Comparison of ENCODE assay signal across 8 cellular contexts in the genomic region with DNA sequence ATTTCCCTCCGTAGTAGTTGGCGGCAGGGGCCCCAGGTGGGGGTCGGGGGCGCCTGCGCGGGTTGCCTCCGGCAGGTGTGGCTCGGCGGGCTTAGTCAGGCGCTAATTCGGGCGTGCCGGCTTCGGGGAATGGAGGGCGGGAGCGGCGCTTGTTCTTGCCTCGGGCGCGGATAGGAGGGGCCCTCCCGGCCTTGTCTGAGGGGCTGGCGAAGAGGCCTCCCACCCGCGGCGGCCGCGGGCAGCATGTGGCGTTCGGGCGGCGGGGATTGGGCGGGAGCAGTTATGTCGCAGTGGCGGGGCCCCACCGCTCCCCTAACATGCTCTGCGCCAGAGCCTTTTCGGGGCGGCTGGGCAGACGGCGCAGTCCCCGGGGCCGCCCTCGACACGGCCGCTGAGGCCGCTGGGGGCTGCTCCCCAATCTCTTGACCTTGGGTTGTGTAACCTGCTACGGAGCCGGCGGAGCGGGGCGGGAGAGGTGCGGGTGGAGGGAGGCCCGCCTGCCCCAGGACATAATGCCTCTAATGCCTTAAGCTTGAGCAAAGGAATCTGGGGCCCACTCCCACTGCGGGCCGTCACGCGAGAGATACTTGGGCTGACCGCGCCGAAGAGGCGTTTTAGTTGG. TPM values are rescaled to one million over a fixed set of nuclear protein-coding genes. Genes with fewer than 3 reads are reported as not detected.
DNase-seq lines count a peak whose midpoint lies in the region; ATAC-seq and TF ChIP-seq lines count a peak whose summit lies in the region.

No MANE protein-coding gene starts in this region.

- peak overlapping the region; percentile 91 for H3K4me2 ChIP-seq in OCI-LY7 (ENCODE audit: low read length)

- peak overlapping the region; percentile 73 for H3K27ac ChIP-seq in OCI-LY7 (ENCODE audit: low read depth, low read length, poor library complexity, severe bottlenecking)
- peak overlapping the region; percentile 92 for H3K27ac ChIP-seq in subcutaneous abdominal adipose tissue (ENCODE audit: low read depth, low read length)

- H3K9me3 ChIP-seq in OCI-LY7 (ENCODE audit: low read length) (no peaks in the 10 kb centered on the region), neuron (ENCODE audit: low read length) (no peaks in the 10 kb centered on the region), subcutaneous abdominal adipose tissue (ENCODE audit: control insufficient read depth in 5 of 5, low read length in 5 of 5) (no peaks in the 10 kb centered on the region)

- peaks cover 38% of the 10 kb centered on the region for H3K4me1 ChIP-seq in OCI-LY7 (ENCODE audit: insufficient read depth, low read length, poor library complexity, severe bottlenecking)
- peaks cover 18% of the 10 kb centered on the region for H3K4me1 ChIP-seq in neuron (ENCODE audit: insufficient read depth, low read length)
- peaks cover 2 to 44% (median 36%) of the 10 kb centered on the region in 5 donors for H3K4me1 ChIP-seq in subcutaneous abdominal adipose tissue (ENCODE audit: control insufficient read depth in 5 of 5, insufficient read depth in 5 of 5, low read length in 5 of 5)

- DNase-seq in GM10248 (ENCODE audit: extremely low spot score): peak; percentile 32
- peak; percentile 64 for DNase-seq in OCI-LY7 (ENCODE audit: low spot score)
- DNase-seq in activated effector memory CD4-positive, alpha-beta T cell treated with Interleukin-2 at 50 U/mL for 16 hours: peak; percentile 58
- DNase-seq in foreskin fibroblast: peak; percentile 35 to 74
- no peak for DNase-seq in NCI-H510A (lab: John Stamatoyannopoulos, UW)

- H3K27me3 ChIP-seq in neuron (ENCODE audit: insufficient read depth, low read length) (no peaks in the 10 kb centered on the region), subcutaneous abdominal adipose tissue (ENCODE audit: control insufficient read depth in 5 of 5, insufficient read depth in 4 of 5, low read length in 5 of 5) (no peaks in the 10 kb centered on the region)

- peaks cover 68% of the 10 kb centered on the region for H3K79me2 ChIP-seq in OCI-LY7 (ENCODE audit: insufficient read depth, low read depth, low read length)

- CTCF ChIA-PET in GM10248 (lab: Yijun Ruan, JAX): interaction anchor here (1.0 to 4.9 kb wide), 4 partner anchors 13 to 193 kb away, joined by 4 to 45 read pairs (median 22); no protein-coding TSS in a partner anchor
- CTCF ChIA-PET in OCI-LY7 (lab: Charles Lee; ENCODE audit: unreplicated experiment): interaction anchor here (1.6 kb wide), 1 partner anchor 193 kb away, joined by 4 read pairs; no protein-coding TSS in a partner anchor

- H3K4me3 ChIP-seq in OCI-LY7 (ENCODE audit: low read depth, low read length, poor library complexity, severe bottlenecking): peak overlapping the region; percentile 94
- H3K4me3 ChIP-seq in foreskin fibroblast (ENCODE audit: low read depth in 1 of 2, low read length in 2 of 2): peak overlapping the region; percentile 75 to 91
- peak overlapping the region; percentile 83 for H3K4me3 ChIP-seq in neuron (ENCODE audit: low read length)
- H3K4me3 ChIP-seq in subcutaneous abdominal adipose tissue (ENCODE audit: low read depth in 1 of 5, low read length in 5 of 5): peak overlapping the region; percentile 66 to 91 (median 87)

- intact Hi-C loops in OCI-LY7 (cut with micrococcal nuclease; ENCODE audit: unreplicated experiment): loop anchor here (2.0 to 10.0 kb wide), 4 partner anchors 83 to 691 kb away; a partner anchor contains a TSS

- peaks cover 43% of the 10 kb centered on the region for H3K36me3 ChIP-seq in OCI-LY7 (ENCODE audit: insufficient read depth, low read length)
- no peaks in the 10 kb centered on the region for H3K36me3 ChIP-seq in neuron (ENCODE audit: insufficient read depth, low read length)
- H3K36me3 ChIP-seq in subcutaneous abdominal adipose tissue (ENCODE audit: control insufficient read depth in 5 of 5, insufficient read depth in 5 of 5, low read length in 5 of 5): no peaks in the 10 kb centered on the region

- peak; percentile 11 for ATAC-seq in HG02943 (IDR thresholded peaks at IDR 0.05; ENCODE audit: low read depth, unreplicated experiment)

- POLR2A ChIA-PET in GM10248 (lab: Yijun Ruan, JAX) (interaction anchor here (0.5 to 5.2 kb wide), 20 partner anchors 10 to 1083 kb away, joined by 3 to 123 read pairs (median 8); a partner anchor contains a TSS), OCI-LY7 (lab: Charles Lee) (interaction anchor here (0.6 to 4.3 kb wide), 16 partner anchors 9 to 193 kb away, joined by 3 to 69 read pairs (median 8); a partner anchor contains a TSS)

- no peaks in the 10 kb centered on the region for H3K9me2 ChIP-seq in OCI-LY7 (ENCODE audit: insufficient read depth, low read length)

- H4K20me1 ChIP-seq in OCI-LY7 (ENCODE audit: insufficient read depth, low read length): peaks cover 49% of the 10 kb centered on the region

- no peak overlapping the region; the same call in 1 of the 2 replicates for H2AFZ ChIP-seq in OCI-LY7 (ENCODE audit: low read length)
- H2AFZ ChIP-seq in neuron (ENCODE audit: low read depth, low read length): peak overlapping the region; percentile 49

- H3K9ac ChIP-seq in subcutaneous abdominal adipose tissue (ENCODE audit: low read length in 5 of 5): peak overlapping the region; percentile 78 to 92 (median 90)

- no peak for TF ChIP-seq CTCF in GM10248 (IDR thresholded peaks at IDR 0.05; ENCODE audit: control extremely low read depth, extremely low read depth, low read depth, missing control alignments)
- TF ChIP-seq CTCF in OCI-LY7 (conservative IDR thresholded peaks at IDR 0.05; ENCODE audit: low read length): no peak
- no peak for TF ChIP-seq CTCF in foreskin fibroblast (IDR thresholded peaks at IDR 0.05; ENCODE audit: low read depth, low read length)

- BruUV-seq in OCI-LY7 (replicated peaks; lab: Mats Ljungman, UMichigan): no TSS peak

RNA-seq across cellular contexts. Expression of a gene that starts 1.1 kb away (rescaled TPM):
- 64.2 and 74.3 TPM in 2 replicates for total RNA-seq in OCI-LY7 (2014; rRNA removed; shearing (Covaris generic))
- total RNA-seq in OCI-LY7 (2022): 76.9 and 90.0 TPM in 2 replicates
